ENCODE assay signal across 19 cellular contexts in genomic region chr9:111900081-111900805, GRCh38. TPM values are rescaled to one million over a fixed set of nuclear protein-coding genes. Genes with fewer than 3 reads are reported as not detected.
DNase-seq lines count a peak whose midpoint lies in the region; FAIRE-seq and TF ChIP-seq lines count a peak whose summit lies in the region.
"Had no signal": no experiment of that assay in that cellular context is flagged by ENCODE, and none has a peak within 500 bp of the region (broad histone marks: within the 10 kb centered on the region; RNA-seq: fewer than 3 reads in every experiment).

No MANE protein-coding gene starts in this region.

- no peak for FAIRE-seq in endothelial cell of umbilical vein (lab: Jason Lieb, UNC)
- FAIRE-seq: GM19239 had no signal

- peak overlapping the region; percentile 88 for H3K4me2 ChIP-seq in endothelial cell of umbilical vein (ENCODE audit: insufficient read depth, low read length)

- H3K27me3 ChIP-seq in BJ (ENCODE audit: control insufficient read depth, insufficient read depth, low read length) (no peaks in the 10 kb centered on the region), endothelial cell of umbilical vein (ENCODE audit: control insufficient read depth in 2 of 2, insufficient read depth in 2 of 2, low read length in 2 of 2) (no peaks in the 10 kb centered on the region)

- no peak for TF ChIP-seq POLR2A in endothelial cell of umbilical vein (IDR thresholded peaks at IDR 0.05; ENCODE audit: low read depth, low read length)

- H3K4me1 ChIP-seq in endothelial cell of umbilical vein (ENCODE audit: control insufficient read depth, extremely low read depth, insufficient read depth, low read length), result peaks cover 39% of the 10 kb centered on the region

- dilution Hi-C loops in endothelial cell of umbilical vein (cut with MboI; ENCODE audit: extremely low pct_ligation_motif_present, low sequenced_read_pairs), result no loop called here

- H3K9me3 ChIP-seq in endothelial cell of umbilical vein (replicated peaks; ENCODE audit: control insufficient read depth, insufficient read depth, low read length), result no peaks in the 10 kb centered on the region

- H3K9ac ChIP-seq in endothelial cell of umbilical vein (replicated peaks; ENCODE audit: extremely low read depth, insufficient read depth, low read length), result no peak overlapping the region
- H3K9ac ChIP-seq: parathyroid adenoma had no signal

- intact Hi-C loops in endothelial cell of umbilical vein (cut with micrococcal nuclease), result no loop called here

- no peaks in the 10 kb centered on the region for H3K36me3 Mint-ChIP-seq in nephron (ENCODE audit: low read depth)
- H3K36me3 Mint-ChIP-seq: activated CD4-positive, alpha-beta memory T cell treated with anti-CD3 and anti-CD28 coated beads for 36 hours had no signal

- in situ Hi-C loops in KBM-7 (cut with MboI; ENCODE audit: low pct_unique_long_range_greater_than_20kb, low sequenced_read_pairs), result no loop called here

- no peaks in the 10 kb centered on the region for H3K27me3 Mint-ChIP-seq in nephron (ENCODE audit: low read depth)
- H3K27me3 Mint-ChIP-seq: activated CD4-positive, alpha-beta memory T cell treated with anti-CD3 and anti-CD28 coated beads for 36 hours had no signal

- POLR2A ChIA-PET in BJ (lab: Charles Lee), result interaction anchor here (0.5 kb wide), 1 partner anchor 156 kb away, joined by 3 read pairs; no protein-coding TSS in a partner anchor
- POLR2A ChIA-PET in endothelial cell of umbilical vein (lab: Charles Lee), result interaction anchor here (0.7 kb wide), 1 partner anchor 231 kb away, joined by 4 read pairs; no protein-coding TSS in a partner anchor

- no peak overlapping the region for H2AFZ ChIP-seq in endothelial cell of umbilical vein (ENCODE audit: low read depth, low read length)
- H2AFZ ChIP-seq: parathyroid adenoma had no signal

- peaks cover 16% of the 10 kb centered on the region for H3K4me1 Mint-ChIP-seq in nephron

- H3K4me3 Mint-ChIP-seq in nephron, result peak overlapping the region in 2 of 3 experiments; percentile 42 to 56
- H3K4me3 Mint-ChIP-seq: activated CD4-positive, alpha-beta memory T cell treated with anti-CD3 and anti-CD28 coated beads for 36 hours had no signal

- H3K9me1 ChIP-seq in endothelial cell of umbilical vein (replicated peaks; ENCODE audit: control insufficient read depth, extremely low read depth, insufficient read depth, low read length), result no peaks in the 10 kb centered on the region

- no peak for DNase-seq in BJ (ENCODE audit: low read depth)
- peak; percentile 49 for DNase-seq in NCI-H526 treated with DMSO at 0.1 percent for 48 hours (lab: John Stamatoyannopoulos, UW)
- no peak for DNase-seq in endothelial cell of umbilical vein (ENCODE audit: low read depth, low spot score)
- DNase-seq in effector CD8-positive, alpha-beta T cell (lab: John Stamatoyannopoulos, UW), result no peak
- DNase-seq in SHP77 (lab: John Stamatoyannopoulos, UW), result no peak
- no peak for DNase-seq in KBM-7
- DNase-seq in ureter (ENCODE audit: low spot score), result no peak
- DNase-seq: activated CD4-positive, alpha-beta memory T cell treated with anti-CD3 and anti-CD28 coated beads for 36 hours; activated naive CD4-positive, alpha-beta T cell treated with anti-CD3 and anti-CD28 coated beads, Interleukin-2, amount 50 U/mL, for 16 hours; HCEC 1CT; NCI-H1417 treated with DMSO at 0.1 percent for 48 hours; stimulated activated CD4-positive, alpha-beta T cell treated with anti-CD3 and anti-CD28 coated beads, Interleukin-2, amount 100 ng/mL, for 48 hours; stimulated activated naive CD4-positive, alpha-beta T cell treated with Interleukin-2 at 50 U/mL for 16 hours; T-helper 1 cell had no signal

- H3K36me3 ChIP-seq in BJ (ENCODE audit: control insufficient read depth, insufficient read depth, low read length), result no peaks in the 10 kb centered on the region; the same call in 1 of the 2 replicates
- no peaks in the 10 kb centered on the region for H3K36me3 ChIP-seq in endothelial cell of umbilical vein (ENCODE audit: control insufficient read depth in 2 of 2, extremely low read depth in 1 of 2, insufficient read depth in 2 of 2, low read length in 2 of 2)

- CTCF ChIA-PET in BJ (lab: Yijun Ruan, JAX) (interaction anchor here (1.2 kb wide), 1 partner anchor 140 kb away, joined by 3 read pairs; no protein-coding TSS in a partner anchor), endothelial cell of umbilical vein (lab: Charles Lee) (interaction anchor here (0.9 to 3.6 kb wide), 2 partner anchors 19 to 174 kb away, joined by 3 to 22 read pairs; no protein-coding TSS in a partner anchor)

- no peak overlapping the region for H3K27ac ChIP-seq in endothelial cell of umbilical vein (ENCODE audit: insufficient read depth, low read depth, low read length)
- H3K27ac ChIP-seq: coronary artery, parathyroid adenoma had no signal

- no peaks in the 10 kb centered on the region for H3K9me3 Mint-ChIP-seq in nephron
- H3K9me3 Mint-ChIP-seq: activated CD4-positive, alpha-beta memory T cell treated with anti-CD3 and anti-CD28 coated beads for 36 hours had no signal

- peaks cover 83% of the 10 kb centered on the region for H3K79me2 ChIP-seq in endothelial cell of umbilical vein (ENCODE audit: control insufficient read depth, insufficient read depth, low read length)

- no TSS peak for BruUV-seq in endothelial cell of umbilical vein (replicated peaks; lab: Mats Ljungman, UMichigan)

- no peaks in the 10 kb centered on the region for H4K20me1 ChIP-seq in endothelial cell of umbilical vein (replicated peaks; ENCODE audit: control insufficient read depth, extremely low read depth, insufficient read depth, low read length)

- no peak for TF ChIP-seq CTCF in BJ (IDR thresholded peaks at IDR 0.05; ENCODE audit: insufficient read depth, low read depth, low read length)
- TF ChIP-seq CTCF in endothelial cell of umbilical vein (IDR thresholded peaks at IDR 0.05; ENCODE audit: extremely low read depth in 1 of 2, insufficient read depth in 1 of 2, low read depth in 1 of 2, low read length in 2 of 2), result no peak
- TF ChIP-seq CTCF in nephron (IDR thresholded peaks at IDR 0.05; ENCODE audit: unreplicated experiment in 3 of 3), result no peak

- peak overlapping the region in 1 of 3 experiments; percentile 23 for H3K27ac Mint-ChIP-seq in nephron

- H3K4me3 ChIP-seq in BJ (ENCODE audit: low read depth, low read length), result peak overlapping the region; percentile 97
- no peak overlapping the region for H3K4me3 ChIP-seq in endothelial cell of umbilical vein (replicated peaks in 1 of 3; ENCODE audit: insufficient read depth in 1 of 3, low read depth in 1 of 3, low read length in 3 of 3)
- H3K4me3 ChIP-seq: lung had no signal

TF ChIP-seq in endothelial cell of umbilical vein, 7 proteins besides CTCF, POLR2A, EP300 and RAD21:
- TF ChIP-seq MYC (IDR thresholded peaks at IDR 0.05; ENCODE audit: low read depth, low read length), result no peak
- no peak for TF ChIP-seq MAX (IDR thresholded peaks at IDR 0.05; ENCODE audit: insufficient read depth, insufficient read length)
- TF ChIP-seq POLR2AphosphoS5 (IDR thresholded peaks at IDR 0.05; ENCODE audit: insufficient read depth, low read depth, low read length), result no peak

RNA-seq across cellular contexts. Expression of gene UGCG, which starts 3.6 kb away (rescaled TPM):
- polyA plus RNA-seq in BJ (2011; rRNA removed), result 34.3 and 79.4 TPM in 2 replicates
- polyA minus RNA-seq in BJ (2011; rRNA and poly(A)+ RNA removed), result 47.3 and 63.8 TPM in 2 replicates
- 29.9 and 38.5 TPM in 2 replicates for total RNA-seq in endothelial cell of umbilical vein
- polyA plus RNA-seq in endothelial cell of umbilical vein, result 26.1 and 28.5 TPM in 2 replicates
- polyA plus RNA-seq in endothelial cell of umbilical vein (2011; cell fraction: cytosol; rRNA removed), result 18.9 and 23.5 TPM in 2 replicates
- 30.6 and 36.9 TPM in 2 replicates for polyA plus RNA-seq in endothelial cell of umbilical vein (2011; cell fraction: nucleus; rRNA removed)
- polyA plus RNA-seq in endothelial cell of umbilical vein (2012), result 26.5 and 27.6 TPM in 2 replicates
- 47.2 and 52.6 TPM in 2 replicates for polyA minus RNA-seq in endothelial cell of umbilical vein
- 23.6 TPM for polyA minus RNA-seq in endothelial cell of umbilical vein (2011; cell fraction: cytosol; rRNA and poly(A)+ RNA removed)
- 68.4 and 78.7 TPM in 2 replicates for polyA minus RNA-seq in endothelial cell of umbilical vein (2011; cell fraction: nucleus; rRNA and poly(A)+ RNA removed)
- 52.1 TPM for total RNA-seq in ureter
